In genomic region chr19:52398091-52398461, GRCh38 we compare ENCODE assay signal across 9 cellular contexts. TPM values are rescaled to one million over a fixed set of nuclear protein-coding genes. Genes with fewer than 3 reads are reported as not detected.
DNase-seq lines count a peak whose midpoint lies in the region; ATAC-seq and TF ChIP-seq lines count a peak whose summit lies in the region.
"Had no signal": no experiment of that assay in that cellular context is flagged by ENCODE, and none has a peak within 500 bp of the region (broad histone marks: within the 10 kb centered on the region; RNA-seq: fewer than 3 reads in every experiment).

No MANE protein-coding gene starts in this region.

- peak overlapping the region; percentile 86 for H3K4me2 ChIP-seq in BLaER1

- H3K9me3 ChIP-seq in BLaER1: peaks cover 63% of the 10 kb centered on the region

- no peaks in the 10 kb centered on the region for H3K27me3 ChIP-seq in BLaER1

- H3K27ac Mint-ChIP-seq in activated CD4-positive, alpha-beta T cell treated with anti-CD3 and anti-CD28 coated beads, Interleukin-2, amount 10 ng/mL, durations not matched to agents 7 days and 5 days: peak overlapping the region; percentile 97
- peak overlapping the region; percentile 93 for H3K27ac Mint-ChIP-seq in progenitor cell of endocrine pancreas

- H3K4me3 Mint-ChIP-seq in activated CD4-positive, alpha-beta T cell treated with anti-CD3 and anti-CD28 coated beads, Interleukin-2, amount 10 ng/mL, durations not matched to agents 7 days and 5 days: peak overlapping the region; percentile 88
- peak overlapping the region; percentile 89 for H3K4me3 Mint-ChIP-seq in progenitor cell of endocrine pancreas (ENCODE audit: low read depth)

- peaks cover 66% of the 10 kb centered on the region for H3K36me3 Mint-ChIP-seq in activated CD4-positive, alpha-beta T cell treated with anti-CD3 and anti-CD28 coated beads, Interleukin-2, amount 10 ng/mL, durations not matched to agents 7 days and 5 days (ENCODE audit: low read depth)
- peaks cover 28% of the 10 kb centered on the region for H3K36me3 Mint-ChIP-seq in progenitor cell of endocrine pancreas (ENCODE audit: insufficient read depth)

- no peaks in the 10 kb centered on the region for H3K27me3 Mint-ChIP-seq in activated CD4-positive, alpha-beta T cell treated with anti-CD3 and anti-CD28 coated beads, Interleukin-2, amount 10 ng/mL, durations not matched to agents 7 days and 5 days
- H3K27me3 Mint-ChIP-seq in progenitor cell of endocrine pancreas: no peaks in the 10 kb centered on the region

- H3K27ac ChIP-seq in BLaER1: peak overlapping the region; percentile 90

- CTCF ChIA-PET in activated CD4-positive, alpha-beta T cell treated with anti-CD3 and anti-CD28 coated beads, Interleukin-2, amount 10 ng/mL, durations not matched to agents 7 days and 5 days (lab: Charles Lee): no interaction called here

- H3K9ac ChIP-seq in BLaER1: peak overlapping the region; percentile 87

- H3K36me3 ChIP-seq in BLaER1: peaks cover 71% of the 10 kb centered on the region

- peak overlapping the region; percentile 72 for H3K4me3 ChIP-seq in BLaER1
- peak overlapping the region; percentile 99 for H3K4me3 ChIP-seq in foreskin fibroblast (ENCODE audit: low read depth in 1 of 2, low read length in 2 of 2)

- H3K9me3 Mint-ChIP-seq in activated CD4-positive, alpha-beta T cell treated with anti-CD3 and anti-CD28 coated beads, Interleukin-2, amount 10 ng/mL, durations not matched to agents 7 days and 5 days: peaks cover 59% of the 10 kb centered on the region
- H3K9me3 Mint-ChIP-seq in progenitor cell of endocrine pancreas (ENCODE audit: low read depth): peaks cover 3% of the 10 kb centered on the region

- H3K4me1 Mint-ChIP-seq in activated CD4-positive, alpha-beta T cell treated with anti-CD3 and anti-CD28 coated beads, Interleukin-2, amount 10 ng/mL, durations not matched to agents 7 days and 5 days: peaks cover 20% of the 10 kb centered on the region
- peaks cover 9% of the 10 kb centered on the region for H3K4me1 Mint-ChIP-seq in progenitor cell of endocrine pancreas (ENCODE audit: low read depth)

- POLR2A ChIA-PET in activated CD4-positive, alpha-beta T cell treated with anti-CD3 and anti-CD28 coated beads, Interleukin-2, amount 10 ng/mL, durations not matched to agents 7 days and 5 days (lab: Charles Lee): no interaction called here

- ATAC-seq in GM21423 (IDR thresholded peaks at IDR 0.05; ENCODE audit: unreplicated experiment) (peak; percentile 25), HG03097 (IDR thresholded peaks at IDR 0.05; ENCODE audit: low FRiP score, unreplicated experiment) (no peak), GM21515 (IDR thresholded peaks at IDR 0.05; ENCODE audit: unreplicated experiment) (no peak), GM19324 (IDR thresholded peaks at IDR 0.05; ENCODE audit: low FRiP score, unreplicated experiment) (no peak)

- H3K4me1 ChIP-seq in BLaER1: peaks cover 24% of the 10 kb centered on the region

- TF ChIP-seq CTCF in foreskin fibroblast (IDR thresholded peaks at IDR 0.05; ENCODE audit: low read depth, low read length) (no peak), progenitor cell of endocrine pancreas (IDR thresholded peaks at IDR 0.05; ENCODE audit: unreplicated experiment) (no peak)

- no peak for DNase-seq in activated CD4-positive, alpha-beta T cell treated with anti-CD3 and anti-CD28 coated beads, Interleukin-2, amount 10 ng/mL, durations not matched to agents 7 days and 5 days
- DNase-seq in foreskin fibroblast (peak in 1 of 2 donors; percentile 43), progenitor cell of endocrine pancreas (ENCODE audit: low spot score, unreplicated experiment) (no peak)

- no peaks in the 10 kb centered on the region for H4K20me1 ChIP-seq in BLaER1

RNA-seq across cellular contexts. Expression of gene ZNF528, which starts 0.4 kb away (rescaled TPM):
- total RNA-seq in activated CD4-positive, alpha-beta T cell treated with anti-CD3 and anti-CD28 coated beads, Interleukin-2, amount 10 ng/mL, durations not matched to agents 7 days and 5 days: 10 to 100 TPM; 19.4 to 19.5 TPM
- 42.8 and 44.5 TPM in 2 replicates for total RNA-seq in progenitor cell of endocrine pancreas

RNA-seq across cellular contexts. Expression of gene ZNF880, which starts 28.4 kb away (rescaled TPM):
- 10 to 100 TPM; 16.1 to 17.8 TPM for total RNA-seq in activated CD4-positive, alpha-beta T cell treated with anti-CD3 and anti-CD28 coated beads, Interleukin-2, amount 10 ng/mL, durations not matched to agents 7 days and 5 days
- total RNA-seq in progenitor cell of endocrine pancreas: 34.1 and 36.7 TPM in 2 replicates

RNA-seq across cellular contexts. Expression of gene ZNF534, which starts 30.9 kb away (rescaled TPM):
- not detected for total RNA-seq in activated CD4-positive, alpha-beta T cell treated with anti-CD3 and anti-CD28 coated beads, Interleukin-2, amount 10 ng/mL, durations not matched to agents 7 days and 5 days
- 0.22 and 0.49 TPM in 2 replicates for total RNA-seq in progenitor cell of endocrine pancreas
- total RNA-seq: pulmonary artery endothelial cell had no signal

RNA-seq across cellular contexts. Expression of gene ZNF578, which starts 55.3 kb away (rescaled TPM):
- total RNA-seq in activated CD4-positive, alpha-beta T cell treated with anti-CD3 and anti-CD28 coated beads, Interleukin-2, amount 10 ng/mL, durations not matched to agents 7 days and 5 days: 1 to 10 TPM; 1.9 to 3.0 TPM
- total RNA-seq in progenitor cell of endocrine pancreas: 2.8 and 3.0 TPM in 2 replicates
